13 cellular contexts compared by ENCODE assay signal in genomic region chr10:104387130-104387888, GRCh38. TPM values are rescaled to one million over a fixed set of nuclear protein-coding genes. Genes with fewer than 3 reads are reported as not detected.
DNase-seq lines count a peak whose midpoint lies in the region; ATAC-seq and TF ChIP-seq lines count a peak whose summit lies in the region.
"Had no signal": no experiment of that assay in that cellular context is flagged by ENCODE, and none has a peak within 500 bp of the region (broad histone marks: within the 10 kb centered on the region; RNA-seq: fewer than 3 reads in every experiment).

No MANE protein-coding gene starts in this region.

- TF ChIP-seq CTCF in epithelial cell of proximal tubule (conservative IDR thresholded peaks at IDR 0.05; ENCODE audit: low read depth, low read length), result no peak

- DNase-seq in epithelial cell of proximal tubule (ENCODE audit: low read depth), result peak; percentile 9
- no peak for DNase-seq in NOMO-1 treated with dmso at 0.1 percent for 144 hours (lab: John Stamatoyannopoulos, UW; ENCODE audit: unreplicated experiment)
- DNase-seq in activated CD8-positive, alpha-beta memory T cell treated with anti-CD3 and anti-CD28 coated beads, Interleukin-2, amount 50 U/mL, for 4 hours, result no peak
- no peak for DNase-seq in NCI-H1417 (lab: John Stamatoyannopoulos, UW)
- no peak for DNase-seq in NCI-H345 treated with DMSO at 0.1 percent for 48 hours (lab: John Stamatoyannopoulos, UW; ENCODE audit: unreplicated experiment)
- DNase-seq: dermis blood vessel endothelial cell; GDM1; stimulated activated CD4-positive, alpha-beta T cell treated with anti-CD3 and anti-CD28 coated beads, Interleukin-12 subunit alpha, Interleukin-12 subunit beta, amount 100 ng/mL, for 4 hours; upper lobe of right lung had no signal

- ATAC-seq in GM18498 (IDR thresholded peaks at IDR 0.05; ENCODE audit: unreplicated experiment) (peak; percentile 82), GM21576 (IDR thresholded peaks at IDR 0.05; ENCODE audit: unreplicated experiment) (peak; percentile 55), HG03521 (IDR thresholded peaks at IDR 0.05; ENCODE audit: unreplicated experiment) (peak; percentile 73)
- ATAC-seq: upper lobe of right lung had no signal

- no peak overlapping the region for H3K4me3 ChIP-seq in epithelial cell of proximal tubule (ENCODE audit: low read depth, low read length)
- H3K4me3 ChIP-seq: upper lobe of right lung had no signal

RNA-seq across cellular contexts. Expression of gene CFAP58, which starts 33.7 kb away (rescaled TPM):
- total RNA-seq in epithelial cell of proximal tubule, result 0.23 and 0.29 TPM in 2 replicates
- total RNA-seq: B cell had no signal

RNA-seq across cellular contexts. Expression of gene ITPRIP, which starts 49.0 kb away (rescaled TPM):
- total RNA-seq in epithelial cell of proximal tubule, result 13.8 and 16.8 TPM in 2 replicates
